In genomic region chr21:34881894-34882371, GRCh38 we compare ENCODE assay signal across 8 cellular contexts.
DNase-seq lines count a peak whose midpoint lies in the region; ATAC-seq and TF ChIP-seq lines count a peak whose summit lies in the region.

No MANE protein-coding gene starts in this region.

- 70% methylated on average over 4 of the region's 4 CpGs for WGBS in urinary bladder

- intact Hi-C loops in cardiac septum (cut with DNase I): loop anchor here (10.0 kb wide), 2 partner anchors 623 to 1053 kb away; no protein-coding TSS in a partner anchor

- ATAC-seq in activated T-cell treated with anti-CD3 and anti-CD28 coated beads, Interleukin-2, amount 50 U/mL, for 72 hours (replicated peaks in 1 of 2): peak; percentile 46 to 61
- ATAC-seq in HG02642 (IDR thresholded peaks at IDR 0.05; ENCODE audit: poor library complexity, unreplicated experiment): no peak
- no peak for ATAC-seq in GM18520 (IDR thresholded peaks at IDR 0.05; ENCODE audit: unreplicated experiment)
- ATAC-seq in HG03108 (IDR thresholded peaks at IDR 0.05; ENCODE audit: unreplicated experiment): no peak

- H3K27ac ChIP-seq in right atrium auricular region (peak overlapping the region; percentile 5 to 39), urinary bladder (ENCODE audit: low read depth) (peak overlapping the region; percentile 59)

- peak overlapping the region; percentile 89 for H3K27ac Mint-ChIP-seq in activated T-cell treated with anti-CD3 and anti-CD28 coated beads, Interleukin-2, amount 50 U/mL, for 72 hours

- DNase-seq in right atrium auricular region (ENCODE audit: low spot score): peak; percentile 21
- DNase-seq in cardiac septum (ENCODE audit: low spot score): no peak
- no peak for DNase-seq in activated T-cell treated with anti-CD3 and anti-CD28 coated beads, Interleukin-2, amount 50 U/mL, for 72 hours
- DNase-seq in iris pigment epithelial cell (ENCODE audit: low read depth): peak; percentile 90

- no peak for TF ChIP-seq CTCF in right atrium auricular region (IDR thresholded peaks at IDR 0.05)

- H3K4me1 ChIP-seq in right atrium auricular region (peaks cover 0 to 14% of the 10 kb centered on the region in 2 donors), urinary bladder (ENCODE audit: insufficient read depth) (no peaks in the 10 kb centered on the region)

- H3K4me3 Mint-ChIP-seq in activated T-cell treated with anti-CD3 and anti-CD28 coated beads, Interleukin-2, amount 50 U/mL, for 72 hours: peak overlapping the region; percentile 100

- no peaks in the 10 kb centered on the region for H3K9me3 ChIP-seq in right atrium auricular region

- H3K4me1 Mint-ChIP-seq in activated T-cell treated with anti-CD3 and anti-CD28 coated beads, Interleukin-2, amount 50 U/mL, for 72 hours (ENCODE audit: low read depth): peaks cover 45% of the 10 kb centered on the region

- no peaks in the 10 kb centered on the region for H3K9me3 Mint-ChIP-seq in activated T-cell treated with anti-CD3 and anti-CD28 coated beads, Interleukin-2, amount 50 U/mL, for 72 hours

- H3K4me3 ChIP-seq in right atrium auricular region: no peak overlapping the region
- H3K4me3 ChIP-seq in urinary bladder (ENCODE audit: low read depth, low read length): no peak overlapping the region

- H3K27me3 Mint-ChIP-seq in activated T-cell treated with anti-CD3 and anti-CD28 coated beads, Interleukin-2, amount 50 U/mL, for 72 hours (ENCODE audit: low read depth): no peaks in the 10 kb centered on the region

- peaks cover 0 to 4% of the 10 kb centered on the region in 2 donors for H3K27me3 ChIP-seq in right atrium auricular region

- peaks cover 10 to 18% of the 10 kb centered on the region in 2 donors for H3K36me3 Mint-ChIP-seq in activated T-cell treated with anti-CD3 and anti-CD28 coated beads, Interleukin-2, amount 50 U/mL, for 72 hours (ENCODE audit: insufficient read depth in 2 of 2)

- H3K36me3 ChIP-seq in right atrium auricular region: peaks cover 3% of the 10 kb centered on the region
- no peaks in the 10 kb centered on the region for H3K36me3 ChIP-seq in urinary bladder (ENCODE audit: insufficient read depth)

Comparison
In these comparisons a context has a peak if more than half of its experiments do, and no peak if none do; other contexts are left out.
1. DNase-seq: peak in right atrium auricular region (single experiment) and iris pigment epithelial cell (single experiment); none in cardiac septum (single experiment) and activated T-cell treated with anti-CD3 and anti-CD28 coated beads, Interleukin-2, amount 50 U/mL, for 72 hours (0 of 2).
2. ATAC-seq: peak in activated T-cell treated with anti-CD3 and anti-CD28 coated beads, Interleukin-2, amount 50 U/mL, for 72 hours (2 of 2); none in HG02642 (single experiment), GM18520 (single experiment) and HG03108 (single experiment).